31 cellular contexts compared by ENCODE assay signal in the genomic region with DNA sequence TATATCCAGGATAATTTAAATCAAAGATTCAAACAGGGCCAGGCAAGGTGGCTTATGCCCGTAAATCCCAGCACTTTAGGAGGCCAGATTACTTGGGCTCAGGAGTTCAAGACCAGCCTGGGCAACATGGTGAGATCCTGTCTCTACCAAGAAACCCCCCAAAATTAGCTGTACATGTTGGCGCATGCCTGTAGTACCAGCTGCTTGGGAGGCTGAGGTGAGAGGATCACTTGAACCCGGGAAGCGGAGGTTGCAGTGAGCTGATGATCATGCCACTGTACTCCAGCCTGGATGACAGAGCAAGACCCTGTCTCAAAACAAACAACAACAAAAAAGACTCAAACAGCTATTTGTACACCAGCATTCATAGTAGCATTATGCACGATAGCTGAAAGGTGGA. TPM values are rescaled to one million over a fixed set of nuclear protein-coding genes. Genes with fewer than 3 reads are reported as not detected.
DNase-seq lines count a peak whose midpoint lies in the region; ATAC-seq, FAIRE-seq and TF ChIP-seq lines count a peak whose summit lies in the region.
"Had no signal": no experiment of that assay in that cellular context is flagged by ENCODE, and none has a peak within 500 bp of the region (broad histone marks: within the 10 kb centered on the region; RNA-seq: fewer than 3 reads in every experiment).

No MANE protein-coding gene starts in this region.

- TF ChIP-seq EP300 in K562 (IDR thresholded peaks at IDR 0.05; ENCODE audit: low read length): no peak

- CTCF ChIA-PET in CD4-positive, alpha-beta T cell (lab: Charles Lee): interaction anchor here (1.3 kb wide), 1 partner anchor 45 kb away, joined by 3 read pairs; no protein-coding TSS in a partner anchor
- CTCF ChIA-PET in K562 (lab: Yijun Ruan, JAX; ENCODE audit: low intra/inter-chr PET ratio): no interaction called here

- H2AFZ ChIP-seq in K562 (ENCODE audit: low read depth, low read length): no peak overlapping the region
- H2AFZ ChIP-seq: hepatocyte had no signal

- H4K20me1 ChIP-seq in K562 (replicated peaks; ENCODE audit: control insufficient read depth, insufficient read depth, low read length): peaks cover 17% of the 10 kb centered on the region; the same call in 1 of the 2 replicates

- no peaks in the 10 kb centered on the region for H3K9me3 ChIP-seq in CD4-positive, alpha-beta T cell (ENCODE audit: control insufficient read depth, low read length)
- no peaks in the 10 kb centered on the region for H3K9me3 ChIP-seq in K562 (replicated peaks; ENCODE audit: control insufficient read depth, insufficient read depth, low read depth, low read length)
- H3K9me3 ChIP-seq: MG63, sigmoid colon, suprapubic skin, uterus had no signal

- H3K27ac Mint-ChIP-seq in CD4-positive, alpha-beta T cell: peak overlapping the region; percentile 19
- H3K27ac Mint-ChIP-seq in nephron progenitor cell: peak overlapping the region; percentile 3

- H3K4me3 ChIP-seq in HL-60 (replicated peaks; ENCODE audit: insufficient read depth, low read length) (no peak overlapping the region), K562 (no peak overlapping the region)
- H3K4me3 ChIP-seq: coronary artery, hepatocyte, MG63, sigmoid colon, suprapubic skin, uterus had no signal

- peaks cover 34% of the 10 kb centered on the region for H3K36me3 Mint-ChIP-seq in CD4-positive, alpha-beta T cell (ENCODE audit: low read depth)
- H3K36me3 Mint-ChIP-seq in nephron progenitor cell (ENCODE audit: low read depth): peaks cover 82% of the 10 kb centered on the region

- peak overlapping the region; percentile 32 for H3K4me2 ChIP-seq in K562 (ENCODE audit: insufficient read depth, low read length)

- WGBS in K562 (ENCODE audit: insufficient coverage, low coverage, missing lambda C conversion rate): 86% methylated on average over 5 of the region's 5 CpGs

- no peak for TF ChIP-seq POLR2A in K562 (conservative IDR thresholded peaks at IDR 0.05)

- no peak overlapping the region for H3K4me3 Mint-ChIP-seq in CD4-positive, alpha-beta T cell
- H3K4me3 Mint-ChIP-seq in nephron progenitor cell: no peak overlapping the region

- POLR2A ChIA-PET in CD4-positive, alpha-beta T cell (lab: Charles Lee): interaction anchor here (1.4 kb wide), 1 partner anchor 9 kb away, joined by 7 read pairs; a partner anchor contains a TSS
- POLR2A ChIA-PET in K562 (lab: Yijun Ruan, JAX): interaction anchor here (0.6 to 6.7 kb wide), 4 partner anchors 8 to 968 kb away, joined by 3 to 40 read pairs (median 4); a partner anchor contains a TSS

- no peak for ATAC-seq in CD4-positive, alpha-beta T cell (ENCODE audit: poor library complexity)
- ATAC-seq in K562 (no peak), HG02885 (IDR thresholded peaks at IDR 0.05; ENCODE audit: poor library complexity, unreplicated experiment) (no peak)
- ATAC-seq: activated naive CD4-positive, alpha-beta T cell treated with anti-CD3 and anti-CD28 coated beads, Interleukin-2, amount 50 U/mL, for 72 hours; esophagus mucosa; left cardiac atrium had no signal

- peaks cover 17 to 25% of the 10 kb centered on the region in 2 experiments for H3K4me1 ChIP-seq in K562 (replicated peaks in 1 of 2; ENCODE audit: control insufficient read depth in 2 of 2, insufficient read depth in 2 of 2, low read length in 2 of 2)

- BruUV-seq in K562 (replicated peaks; lab: Mats Ljungman, UMichigan): no TSS peak

- in situ Hi-C loops in K562 (cut with MboI): no loop called here

- no peaks in the 10 kb centered on the region for H3K9me3 Mint-ChIP-seq in CD4-positive, alpha-beta T cell
- peaks cover 33% of the 10 kb centered on the region for H3K9me3 Mint-ChIP-seq in nephron progenitor cell
- H3K9me3 Mint-ChIP-seq: activated CD4-positive, alpha-beta T cell treated with anti-CD3 and anti-CD28 coated beads, Interleukin-2, amount 10 ng/mL, durations not matched to agents 24 days and 14 days; activated naive CD4-positive, alpha-beta T cell treated with anti-CD3 and anti-CD28 coated beads, Interleukin-2, amount 50 U/mL, for 72 hours had no signal

- no peaks in the 10 kb centered on the region for H3K27me3 Mint-ChIP-seq in CD4-positive, alpha-beta T cell
- peaks cover 4% of the 10 kb centered on the region for H3K27me3 Mint-ChIP-seq in nephron progenitor cell (ENCODE audit: low read depth, poor library complexity)
- H3K27me3 Mint-ChIP-seq: activated CD4-positive, alpha-beta T cell treated with anti-CD3 and anti-CD28 coated beads, Interleukin-2, amount 10 ng/mL, durations not matched to agents 24 days and 14 days had no signal

- TF ChIP-seq CTCF in CD4-positive, alpha-beta T cell (IDR thresholded peaks at IDR 0.05): no peak
- TF ChIP-seq CTCF in HL-60 (IDR thresholded peaks at IDR 0.05; ENCODE audit: insufficient read depth, low read length) (no peak), K562 (IDR thresholded peaks at IDR 0.05 in 2 of 3, conservative IDR thresholded peaks at IDR 0.05 in 1 of 3; ENCODE audit: insufficient read depth in 2 of 3, low read depth in 1 of 3, low read length in 3 of 3) (no peak), nephron progenitor cell (IDR thresholded peaks at IDR 0.05) (no peak)

- no peaks in the 10 kb centered on the region for H3K9me1 ChIP-seq in K562 (ENCODE audit: control insufficient read depth, insufficient read depth, low read length)

- intact Hi-C loops in CD4-positive, alpha-beta T cell (cut with DNase I, micrococcal nuclease): no loop called here
- intact Hi-C loops in K562 (cut with micrococcal nuclease): no loop called here

- peak overlapping the region in 1 of 2 experiments; percentile 68; a peak in 1 of 4 replicates for H3K9ac ChIP-seq in K562 (ENCODE audit: insufficient read depth in 1 of 2, low read depth in 2 of 2, low read length in 2 of 2)

- no peak for TF ChIP-seq RAD21 in K562 (CRISPR knock-in tag; conservative IDR thresholded peaks at IDR 0.05 in 1 of 2, IDR thresholded peaks at IDR 0.05 in 1 of 2)

- no peaks in the 10 kb centered on the region for H3K27me3 ChIP-seq in CD4-positive, alpha-beta T cell (ENCODE audit: control insufficient read depth, insufficient read depth, low read length)
- H3K27me3 ChIP-seq in HL-60 (ENCODE audit: insufficient read depth, poor library complexity, severe bottlenecking): no peaks in the 10 kb centered on the region
- no peaks in the 10 kb centered on the region for H3K27me3 ChIP-seq in K562 (ENCODE audit: control insufficient read depth in 2 of 2, insufficient read depth in 2 of 2, low read length in 2 of 2)
- H3K27me3 ChIP-seq: hepatocyte, MG63, sigmoid colon, suprapubic skin, uterus had no signal

- peaks cover 57% of the 10 kb centered on the region for H3K4me1 Mint-ChIP-seq in CD4-positive, alpha-beta T cell (ENCODE audit: low read depth)
- H3K4me1 Mint-ChIP-seq in nephron progenitor cell: peaks cover 15% of the 10 kb centered on the region

- peaks cover 98% of the 10 kb centered on the region for H3K79me2 ChIP-seq in K562 (ENCODE audit: control insufficient read depth, insufficient read depth, low read length)

- FAIRE-seq in K562 (lab: Jason Lieb, UNC): no peak

- peaks cover 57% of the 10 kb centered on the region; the same call in 2 of the 3 replicates for H3K36me3 ChIP-seq in K562 (ENCODE audit: control insufficient read depth, insufficient read depth, low read length)
- H3K36me3 ChIP-seq: uterus had no signal

- no peak overlapping the region for H3K27ac ChIP-seq in CD4-positive, alpha-beta T cell (ENCODE audit: low read depth, low read length)
- H3K27ac ChIP-seq in HL-60 (replicated peaks): peak overlapping the region; percentile 14
- no peak overlapping the region for H3K27ac ChIP-seq in K562 (ENCODE audit: extremely low read depth, low read depth, low read length)
- H3K27ac ChIP-seq: coronary artery, suprapubic skin, uterus, WERI-Rb-1 had no signal

- DNase-seq in CD4-positive, alpha-beta T cell: no peak
- DNase-seq in HL-60 (ENCODE audit: low read depth in 1 of 2, low spot score in 1 of 2) (no peak), K562 (ENCODE audit: extremely low read depth in 1 of 4, low spot score in 3 of 4) (no peak), nephron progenitor cell (no peak), NCI-H2196 (lab: John Stamatoyannopoulos, UW; ENCODE audit: unreplicated experiment) (no peak), SW 1271 (lab: John Stamatoyannopoulos, UW) (no peak)
- DNase-seq in activated effector memory CD4-positive, alpha-beta T cell treated with anti-CD3 and anti-CD28 coated beads, Interleukin-2, amount 50 U/mL, for 16 hours: no peak
- DNase-seq: activated CD4-positive, alpha-beta T cell treated with anti-CD3 and anti-CD28 coated beads, Interleukin-2, amount 10 ng/mL, durations not matched to agents 24 days and 14 days; aorta; C1 segment of cervical spinal cord; DMS153; foreskin melanocyte; GOT3; left cardiac atrium; mesenchymal stem cell; MG63; NCI-H1417 treated with DMSO at 0.1 percent for 48 hours; NCI-H446 treated with DMSO at 0.1 percent for 48 hours; SHP77 treated with DMSO at 0.1 percent for 48 hours; sigmoid colon; stimulated activated CD4-positive, alpha-beta T cell treated with anti-CD3 and anti-CD28 coated beads, Interleukin-4, amount 100 ng/mL, for 4 hours; stimulated activated naive CD4-positive, alpha-beta T cell; T-helper 9 cell; uterus; WERI-Rb-1 had no signal

TF ChIP-seq in K562, 482 proteins besides CTCF, POLR2A, EP300 and RAD21 (continues in another document):
- no peak for TF ChIP-seq POLR2H (tag; IDR thresholded peaks at IDR 0.05; ENCODE audit: low read depth)

RNA-seq across cellular contexts. Expression of a gene that starts 9.2 kb away (rescaled TPM):
- total RNA-seq in CD4-positive, alpha-beta T cell: 10 to 100 TPM; 13.5 to 13.8 TPM
- total RNA-seq in K562 (2011; cell fraction: chromatin; rRNA removed; ENCODE audit: low replicate concordance): 50.3 and 59.4 TPM in 2 replicates
- 56.7 and 62.9 TPM in 2 replicates for total RNA-seq in K562 (2011; cell fraction: nucleolus; rRNA removed)
- 57.3 and 84.3 TPM in 2 replicates for total RNA-seq in K562 (2011; cell fraction: nucleoplasm; rRNA removed)
- total RNA-seq in K562 (2014; rRNA removed): 116 and 159 TPM in 2 replicates
- 149 and 158 TPM in 2 replicates for total RNA-seq in K562 (2014; rRNA removed; fragmentation: Illumina TruSeq; extraction: Trizol)
- 145 and 157 TPM in 2 replicates for total RNA-seq in K562 (2015; rRNA removed; fragmentation: Illumina TruSeq; extraction: Trizol)
- total RNA-seq in K562 (2021): 166 and 176 TPM in 2 replicates
- polyA plus RNA-seq in K562 (2011; rRNA removed): 96.0 and 147 TPM in 2 replicates
- 49.4 and 88.1 TPM in 2 replicates for polyA plus RNA-seq in K562 (2011; cell fraction: cytosol; rRNA removed)
- 23.8 and 27.1 TPM in 2 replicates for polyA plus RNA-seq in K562 (2011; cell fraction: nucleus; rRNA removed)
- polyA plus RNA-seq in K562 (2012): 104 and 127 TPM in 2 replicates
- polyA plus RNA-seq in K562 (2014; fragmentation: Illumina TruSeq; extraction: Trizol): 134 and 214 TPM in 2 replicates
- 10 to 100 TPM; 25.1 to 35.7 TPM for polyA plus RNA-seq in K562 (2014; fragmentation: Nextera tagmentation; extraction: Ambion mirVana)
- polyA plus RNA-seq in K562 (2014; rRNA removed): 148 and 197 TPM in 2 replicates
- 400 and 439 TPM in 2 replicates for polyA minus RNA-seq in K562 (2011; rRNA and poly(A)+ RNA removed)
- polyA minus RNA-seq in K562 (2011; cell fraction: cytosol; rRNA and poly(A)+ RNA removed): 74.6 and 128 TPM in 2 replicates
- polyA minus RNA-seq in K562 (2011; cell fraction: nucleus; rRNA and poly(A)+ RNA removed): 25.2 and 34.9 TPM in 2 replicates
